In the genomic region with DNA sequence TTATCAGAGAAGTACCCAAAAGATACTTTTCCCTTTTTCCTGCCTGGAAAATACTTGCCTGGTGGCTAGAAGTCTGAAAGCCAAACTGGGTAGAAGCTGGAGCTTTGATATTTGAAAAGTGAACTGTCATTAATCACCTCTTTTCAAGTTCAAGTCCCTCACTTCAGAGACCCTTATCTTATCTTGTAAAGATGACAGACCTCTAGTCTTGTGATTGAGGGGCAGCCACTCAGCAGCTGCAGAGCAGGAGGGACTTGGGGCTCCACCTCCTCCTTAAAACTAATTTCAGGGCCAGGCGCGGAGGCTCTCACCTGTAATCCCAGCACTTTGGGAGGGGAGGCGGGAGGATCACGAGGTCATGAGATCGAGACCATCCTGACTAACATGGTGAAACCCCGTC, we compare ENCODE assay signal across 21 cellular contexts.
DNase-seq lines count a peak whose midpoint lies in the region; ATAC-seq, FAIRE-seq and TF ChIP-seq lines count a peak whose summit lies in the region.
"Had no signal": no experiment of that assay in that cellular context is flagged by ENCODE, and none has a peak within 500 bp of the region (broad histone marks: within the 10 kb centered on the region; RNA-seq: fewer than 3 reads in every experiment).

No MANE protein-coding gene starts in this region.

- no peaks in the 10 kb centered on the region for H3K36me3 ChIP-seq in astrocyte (ENCODE audit: insufficient read depth, low read length)
- no peaks in the 10 kb centered on the region for H3K36me3 ChIP-seq in endodermal cell (ENCODE audit: control insufficient read depth, insufficient read depth, low read length)

- FAIRE-seq in astrocyte (lab: Jason Lieb, UNC), result no peak
- FAIRE-seq: A549, G401.6, GM12892 had no signal

- peak; percentile 12 for DNase-seq in ELF-1 (ENCODE audit: low read depth, low spot score)
- DNase-seq in NCI-H226, result peak; percentile 66
- no peak for DNase-seq in astrocyte (ENCODE audit: low read depth)
- DNase-seq in endodermal cell, result no peak
- no peak for DNase-seq in ACHN
- no peak for DNase-seq in NCI-H2171 treated with DMSO at 0.1 percent for 48 hours (lab: John Stamatoyannopoulos, UW)
- DNase-seq: 8988T; C1 segment of cervical spinal cord; Calu3; CD4-positive, alpha-beta memory T cell; COR-L47; DMS53; DMS79 treated with DMSO at 0.1 percent for 48 hours; H9; HFFc6 had no signal

- H3K27me3 ChIP-seq in astrocyte (ENCODE audit: insufficient read depth, low read length) (no peaks in the 10 kb centered on the region), endodermal cell (ENCODE audit: control insufficient read depth, insufficient read depth, low read length, poor library complexity, severe bottlenecking) (no peaks in the 10 kb centered on the region)

- H3K27ac ChIP-seq in astrocyte (ENCODE audit: low read depth, low read length) (peak overlapping the region; percentile 65), endodermal cell (ENCODE audit: low read depth, low read length) (no peak overlapping the region)
- H3K27ac ChIP-seq: A549 had no signal

- H3K4me1 Mint-ChIP-seq in astrocyte (ENCODE audit: low read depth, unreplicated experiment) (no peaks in the 10 kb centered on the region), endodermal cell (no peaks in the 10 kb centered on the region)
- H3K4me1 Mint-ChIP-seq: GM23338 had no signal

- TF ChIP-seq CTCF in astrocyte (IDR thresholded peaks at IDR 0.05; ENCODE audit: insufficient read depth, low read depth, low read length) (no peak), endodermal cell (conservative IDR thresholded peaks at IDR 0.05) (no peak)

- H3K79me2 ChIP-seq in astrocyte (ENCODE audit: insufficient read depth, low read length), result no peaks in the 10 kb centered on the region

- H3K4me3 Mint-ChIP-seq in astrocyte (ENCODE audit: unreplicated experiment) (no peak overlapping the region), endodermal cell (no peak overlapping the region)
- H3K4me3 Mint-ChIP-seq: CD4-positive, alpha-beta memory T cell; GM23338; H9; HFFc6 had no signal

- 95 to 100% methylated on average over 2 to 6 of the region's 6 CpGs for WGBS in endodermal cell (ENCODE audit: insufficient coverage in 1 of 2, insufficient read length in 1 of 2), 2 experiments

- H2AFZ ChIP-seq in astrocyte (ENCODE audit: low read depth, low read length), result no peak overlapping the region

- H3K9me3 Mint-ChIP-seq in astrocyte (ENCODE audit: unreplicated experiment), result peaks cover 3% of the 10 kb centered on the region
- peaks cover 34% of the 10 kb centered on the region for H3K9me3 Mint-ChIP-seq in endodermal cell
- H3K9me3 Mint-ChIP-seq: HFFc6 had no signal

- no peak overlapping the region for H3K4me3 ChIP-seq in astrocyte (ENCODE audit: insufficient read depth, low read depth, low read length)
- peak overlapping the region; percentile 28 for H3K4me3 ChIP-seq in endodermal cell (ENCODE audit: low read length)
- H3K4me3 ChIP-seq: A549, GM23338 had no signal

- peaks cover 3% of the 10 kb centered on the region for H3K4me1 ChIP-seq in astrocyte (ENCODE audit: insufficient read depth, low read length)
- no peaks in the 10 kb centered on the region for H3K4me1 ChIP-seq in endodermal cell (ENCODE audit: control insufficient read depth, insufficient read depth, low read length)

- H3K36me3 Mint-ChIP-seq in astrocyte (ENCODE audit: low read depth, unreplicated experiment) (no peaks in the 10 kb centered on the region), endodermal cell (ENCODE audit: low read depth) (peaks cover 4% of the 10 kb centered on the region)
- H3K36me3 Mint-ChIP-seq: CD4-positive, alpha-beta memory T cell had no signal

- ATAC-seq in GM19397 (IDR thresholded peaks at IDR 0.05; ENCODE audit: unreplicated experiment) (no peak), GM21360 (IDR thresholded peaks at IDR 0.05; ENCODE audit: unreplicated experiment) (no peak)
- ATAC-seq: A549, GM23338 had no signal

- no peak overlapping the region for H3K4me2 ChIP-seq in astrocyte (ENCODE audit: low read length)
- H3K4me2 ChIP-seq: A549, GM23338 had no signal

- in situ Hi-C loops in ACHN (cut with HindIII; ENCODE audit: low pct_ligation_motif_present, low pct_unique_long_range_greater_than_20kb, low sequenced_read_pairs), result no loop called here

- H4K20me1 ChIP-seq in astrocyte (ENCODE audit: insufficient read depth, low read length), result no peaks in the 10 kb centered on the region

- H3K27me3 Mint-ChIP-seq in astrocyte (ENCODE audit: low read depth, unreplicated experiment) (no peaks in the 10 kb centered on the region), endodermal cell (ENCODE audit: insufficient read depth) (no peaks in the 10 kb centered on the region)

- H3K9ac ChIP-seq in astrocyte (ENCODE audit: low read length), result peak overlapping the region; percentile 56
- H3K9ac ChIP-seq in endodermal cell (ENCODE audit: extremely low read depth, low read length, poor library complexity, severe bottlenecking), result no peak overlapping the region

- H3K27ac Mint-ChIP-seq in astrocyte (ENCODE audit: unreplicated experiment) (no peak overlapping the region), endodermal cell (no peak overlapping the region)
- H3K27ac Mint-ChIP-seq: CD4-positive, alpha-beta memory T cell; GM23338; H9; HFFc6 had no signal

- no peaks in the 10 kb centered on the region for H3K9me3 ChIP-seq in astrocyte (ENCODE audit: insufficient read depth, low read depth, low read length)
- H3K9me3 ChIP-seq in endodermal cell (ENCODE audit: control insufficient read depth, low read length), result peaks cover 45% of the 10 kb centered on the region
- H3K9me3 ChIP-seq: A549 had no signal

Comparison
In these comparisons a context has a peak if more than half of its experiments do, and no peak if none do; other contexts are left out.
1. DNase-seq: peak in ELF-1 (single experiment) and NCI-H226 (single experiment); none in astrocyte (single experiment), endodermal cell (single experiment), ACHN (single experiment) and NCI-H2171 treated with DMSO at 0.1 percent for 48 hours (single experiment).